ENCODE assay signal across 1 cellular context in the genomic region with DNA sequence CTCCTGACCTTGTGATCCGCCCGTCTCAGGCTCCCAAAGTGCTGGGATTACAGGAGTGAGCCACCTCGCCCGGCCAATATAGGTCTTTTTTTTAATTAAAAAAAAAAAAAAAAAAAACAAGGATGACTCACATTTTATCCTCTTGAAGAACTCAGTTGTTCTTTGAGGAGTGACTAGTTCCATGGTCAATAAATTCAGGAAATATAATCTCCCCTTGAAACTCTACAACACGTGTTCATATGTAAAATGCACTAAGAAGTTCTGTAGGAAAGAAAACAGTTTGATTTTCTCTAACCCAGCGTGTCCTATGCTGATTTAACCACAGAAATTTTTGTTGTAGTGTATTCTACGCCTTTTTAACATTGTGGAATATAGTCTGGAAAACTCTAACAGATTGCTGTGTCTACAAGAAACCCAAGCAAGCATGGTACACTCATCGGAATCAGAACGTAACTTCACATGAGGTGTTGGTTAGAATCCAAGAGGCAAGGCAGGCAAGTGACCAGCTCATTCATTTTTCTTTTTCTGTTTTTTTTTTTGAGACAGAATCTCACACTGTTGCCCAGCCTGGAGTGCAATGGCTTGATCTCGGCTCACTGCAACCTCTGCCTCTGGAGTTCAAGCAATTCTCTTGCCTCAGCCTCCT.
TF ChIP-seq lines count a peak whose summit lies in the region.

No MANE protein-coding gene starts in this region.

TF ChIP-seq in GM23338, 12 proteins besides CTCF, POLR2A, EP300 and RAD21:
- TF ChIP-seq, protein P1, sequence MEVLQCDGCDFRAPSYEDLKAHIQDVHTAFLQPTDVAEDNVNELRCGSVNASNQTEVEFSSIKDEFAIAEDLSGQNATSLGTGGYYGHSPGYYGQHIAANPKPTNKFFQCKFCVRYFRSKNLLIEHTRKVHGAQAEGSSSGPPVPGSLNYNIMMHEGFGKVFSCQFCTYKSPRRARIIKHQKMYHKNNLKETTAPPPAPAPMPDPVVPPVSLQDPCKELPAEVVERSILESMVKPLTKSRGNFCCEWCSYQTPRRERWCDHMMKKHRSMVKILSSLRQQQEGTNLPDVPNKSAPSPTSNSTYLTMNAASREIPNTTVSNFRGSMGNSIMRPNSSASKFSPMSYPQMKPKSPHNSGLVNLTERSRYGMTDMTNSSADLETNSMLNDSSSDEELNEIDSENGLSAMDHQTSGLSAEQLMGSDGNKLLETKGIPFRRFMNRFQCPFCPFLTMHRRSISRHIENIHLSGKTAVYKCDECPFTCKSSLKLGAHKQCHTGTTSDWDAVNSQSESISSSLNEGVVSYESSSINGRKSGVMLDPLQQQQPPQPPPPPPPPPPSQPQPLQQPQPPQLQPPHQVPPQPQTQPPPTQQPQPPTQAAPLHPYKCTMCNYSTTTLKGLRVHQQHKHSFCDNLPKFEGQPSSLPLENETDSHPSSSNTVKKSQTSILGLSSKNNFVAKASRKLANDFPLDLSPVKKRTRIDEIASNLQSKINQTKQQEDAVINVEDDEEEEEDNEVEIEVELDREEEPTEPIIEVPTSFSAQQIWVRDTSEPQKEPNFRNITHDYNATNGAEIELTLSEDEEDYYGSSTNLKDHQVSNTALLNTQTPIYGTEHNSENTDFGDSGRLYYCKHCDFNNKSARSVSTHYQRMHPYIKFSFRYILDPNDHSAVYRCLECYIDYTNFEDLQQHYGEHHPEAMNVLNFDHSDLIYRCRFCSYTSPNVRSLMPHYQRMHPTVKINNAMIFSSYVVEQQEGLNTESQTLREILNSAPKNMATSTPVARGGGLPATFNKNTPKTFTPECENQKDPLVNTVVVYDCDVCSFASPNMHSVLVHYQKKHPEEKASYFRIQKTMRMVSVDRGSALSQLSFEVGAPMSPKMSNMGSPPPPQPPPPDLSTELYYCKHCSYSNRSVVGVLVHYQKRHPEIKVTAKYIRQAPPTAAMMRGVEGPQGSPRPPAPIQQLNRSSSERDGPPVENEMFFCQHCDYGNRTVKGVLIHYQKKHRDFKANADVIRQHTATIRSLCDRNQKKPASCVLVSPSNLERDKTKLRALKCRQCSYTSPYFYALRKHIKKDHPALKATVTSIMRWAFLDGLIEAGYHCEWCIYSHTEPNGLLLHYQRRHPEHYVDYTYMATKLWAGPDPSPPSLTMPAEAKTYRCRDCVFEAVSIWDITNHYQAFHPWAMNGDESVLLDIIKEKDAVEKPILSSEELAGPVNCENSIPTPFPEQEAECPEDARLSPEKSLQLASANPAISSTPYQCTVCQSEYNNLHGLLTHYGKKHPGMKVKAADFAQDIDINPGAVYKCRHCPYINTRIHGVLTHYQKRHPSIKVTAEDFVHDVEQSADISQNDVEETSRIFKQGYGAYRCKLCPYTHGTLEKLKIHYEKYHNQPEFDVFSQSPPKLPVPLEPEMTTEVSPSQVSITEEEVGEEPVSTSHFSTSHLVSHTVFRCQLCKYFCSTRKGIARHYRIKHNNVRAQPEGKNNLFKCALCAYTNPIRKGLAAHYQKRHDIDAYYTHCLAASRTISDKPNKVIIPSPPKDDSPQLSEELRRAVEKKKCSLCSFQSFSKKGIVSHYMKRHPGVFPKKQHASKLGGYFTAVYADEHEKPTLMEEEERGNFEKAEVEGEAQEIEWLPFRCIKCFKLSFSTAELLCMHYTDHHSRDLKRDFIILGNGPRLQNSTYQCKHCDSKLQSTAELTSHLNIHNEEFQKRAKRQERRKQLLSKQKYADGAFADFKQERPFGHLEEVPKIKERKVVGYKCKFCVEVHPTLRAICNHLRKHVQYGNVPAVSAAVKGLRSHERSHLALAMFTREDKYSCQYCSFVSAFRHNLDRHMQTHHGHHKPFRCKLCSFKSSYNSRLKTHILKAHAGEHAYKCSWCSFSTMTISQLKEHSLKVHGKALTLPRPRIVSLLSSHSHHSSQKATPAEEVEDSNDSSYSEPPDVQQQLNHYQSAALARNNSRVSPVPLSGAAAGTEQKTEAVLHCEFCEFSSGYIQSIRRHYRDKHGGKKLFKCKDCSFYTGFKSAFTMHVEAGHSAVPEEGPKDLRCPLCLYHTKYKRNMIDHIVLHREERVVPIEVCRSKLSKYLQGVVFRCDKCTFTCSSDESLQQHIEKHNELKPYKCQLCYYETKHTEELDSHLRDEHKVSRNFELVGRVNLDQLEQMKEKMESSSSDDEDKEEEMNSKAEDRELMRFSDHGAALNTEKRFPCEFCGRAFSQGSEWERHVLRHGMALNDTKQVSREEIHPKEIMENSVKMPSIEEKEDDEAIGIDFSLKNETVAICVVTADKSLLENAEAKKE (CRISPR knock-in tag; IDR thresholded peaks at IDR 0.05): no peak
- TF ChIP-seq JUNB (IDR thresholded peaks at IDR 0.05; ENCODE audit: unreplicated experiment): no peak
- TF ChIP-seq POLR2AphosphoS5 (IDR thresholded peaks at IDR 0.05; ENCODE audit: low read depth): no peak
- TF ChIP-seq STAT1 (IDR thresholded peaks at IDR 0.05; ENCODE audit: unreplicated experiment): no peak
- no peak for TF ChIP-seq CREB1 (CRISPR knock-in tag; IDR thresholded peaks at IDR 0.05; ENCODE audit: low read depth)
- no peak for TF ChIP-seq EZH2 (IDR thresholded peaks at IDR 0.05; ENCODE audit: low read depth, unreplicated experiment)
- TF ChIP-seq, protein P2, sequence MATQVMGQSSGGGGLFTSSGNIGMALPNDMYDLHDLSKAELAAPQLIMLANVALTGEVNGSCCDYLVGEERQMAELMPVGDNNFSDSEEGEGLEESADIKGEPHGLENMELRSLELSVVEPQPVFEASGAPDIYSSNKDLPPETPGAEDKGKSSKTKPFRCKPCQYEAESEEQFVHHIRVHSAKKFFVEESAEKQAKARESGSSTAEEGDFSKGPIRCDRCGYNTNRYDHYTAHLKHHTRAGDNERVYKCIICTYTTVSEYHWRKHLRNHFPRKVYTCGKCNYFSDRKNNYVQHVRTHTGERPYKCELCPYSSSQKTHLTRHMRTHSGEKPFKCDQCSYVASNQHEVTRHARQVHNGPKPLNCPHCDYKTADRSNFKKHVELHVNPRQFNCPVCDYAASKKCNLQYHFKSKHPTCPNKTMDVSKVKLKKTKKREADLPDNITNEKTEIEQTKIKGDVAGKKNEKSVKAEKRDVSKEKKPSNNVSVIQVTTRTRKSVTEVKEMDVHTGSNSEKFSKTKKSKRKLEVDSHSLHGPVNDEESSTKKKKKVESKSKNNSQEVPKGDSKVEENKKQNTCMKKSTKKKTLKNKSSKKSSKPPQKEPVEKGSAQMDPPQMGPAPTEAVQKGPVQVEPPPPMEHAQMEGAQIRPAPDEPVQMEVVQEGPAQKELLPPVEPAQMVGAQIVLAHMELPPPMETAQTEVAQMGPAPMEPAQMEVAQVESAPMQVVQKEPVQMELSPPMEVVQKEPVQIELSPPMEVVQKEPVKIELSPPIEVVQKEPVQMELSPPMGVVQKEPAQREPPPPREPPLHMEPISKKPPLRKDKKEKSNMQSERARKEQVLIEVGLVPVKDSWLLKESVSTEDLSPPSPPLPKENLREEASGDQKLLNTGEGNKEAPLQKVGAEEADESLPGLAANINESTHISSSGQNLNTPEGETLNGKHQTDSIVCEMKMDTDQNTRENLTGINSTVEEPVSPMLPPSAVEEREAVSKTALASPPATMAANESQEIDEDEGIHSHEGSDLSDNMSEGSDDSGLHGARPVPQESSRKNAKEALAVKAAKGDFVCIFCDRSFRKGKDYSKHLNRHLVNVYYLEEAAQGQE (IDR thresholded peaks at IDR 0.05; ENCODE audit: unreplicated experiment): no peak
- TF ChIP-seq NANOG (IDR thresholded peaks at IDR 0.05; ENCODE audit: borderline replicate concordance): no peak
- no peak for TF ChIP-seq EZH2phosphoT487 (IDR thresholded peaks at IDR 0.05; ENCODE audit: unreplicated experiment)
- no peak for TF ChIP-seq ZNF114 (CRISPR knock-in tag; IDR thresholded peaks at IDR 0.05)
- no peak for TF ChIP-seq ZNF331 (CRISPR knock-in tag; IDR thresholded peaks at IDR 0.05; ENCODE audit: low read depth)
- TF ChIP-seq, protein P3, sequence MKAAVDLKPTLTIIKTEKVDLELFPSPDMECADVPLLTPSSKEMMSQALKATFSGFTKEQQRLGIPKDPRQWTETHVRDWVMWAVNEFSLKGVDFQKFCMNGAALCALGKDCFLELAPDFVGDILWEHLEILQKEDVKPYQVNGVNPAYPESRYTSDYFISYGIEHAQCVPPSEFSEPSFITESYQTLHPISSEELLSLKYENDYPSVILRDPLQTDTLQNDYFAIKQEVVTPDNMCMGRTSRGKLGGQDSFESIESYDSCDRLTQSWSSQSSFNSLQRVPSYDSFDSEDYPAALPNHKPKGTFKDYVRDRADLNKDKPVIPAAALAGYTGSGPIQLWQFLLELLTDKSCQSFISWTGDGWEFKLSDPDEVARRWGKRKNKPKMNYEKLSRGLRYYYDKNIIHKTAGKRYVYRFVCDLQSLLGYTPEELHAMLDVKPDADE (IDR thresholded peaks at IDR 0.05): no peak
